ENCODE assay signal across 11 cellular contexts in the genomic region with DNA sequence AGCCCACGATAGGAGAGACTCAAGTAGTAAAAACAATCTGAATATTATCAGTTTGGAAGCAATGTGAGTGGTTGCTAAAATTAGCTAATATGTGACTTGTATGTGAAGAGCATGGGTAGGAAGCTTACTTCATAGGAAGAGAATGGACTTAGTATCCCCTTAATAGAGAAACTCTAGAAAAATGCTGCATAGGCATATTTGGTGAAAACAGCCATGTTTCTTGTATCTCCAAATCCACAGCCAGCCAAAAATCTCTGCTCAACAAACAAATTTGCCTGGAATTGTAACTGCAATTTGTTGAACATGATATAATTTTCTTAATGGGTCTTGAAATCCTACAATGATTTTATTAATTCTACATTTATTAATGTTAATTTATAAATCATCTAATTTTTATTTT.
"Had no signal": no experiment of that assay in that cellular context is flagged by ENCODE, and none has a peak within 500 bp of the region (broad histone marks: within the 10 kb centered on the region; RNA-seq: fewer than 3 reads in every experiment).

No MANE protein-coding gene starts in this region.

- H3K4me2 ChIP-seq: GM23338 had no signal

- H3K9ac ChIP-seq: GM23248 had no signal

- H3K36me3 ChIP-seq: HAP-1 had no signal

- H3K9me3 ChIP-seq: HAP-1 had no signal

- DNase-seq: GM23248, GOT3, H7, H9, HCEC 1CT, HFFc6 had no signal

- H3K4me1 ChIP-seq: HAP-1 had no signal

- FAIRE-seq: H1, H54 had no signal

- ATAC-seq: GM23338, HCT116 had no signal

- H3K27ac ChIP-seq: GM23248 had no signal

- H2AFZ ChIP-seq: GM23248, GM23338 had no signal

- H3K4me3 ChIP-seq: GM23248, GM23338, HAP-1 had no signal
